Comparison of ENCODE assay signal across 7 cellular contexts in genomic region chr2:140351692-140352091, GRCh38.
"Had no signal": no experiment of that assay in that cellular context is flagged by ENCODE, and none has a peak within 500 bp of the region (broad histone marks: within the 10 kb centered on the region; RNA-seq: fewer than 3 reads in every experiment).

No MANE protein-coding gene starts in this region.

- H3K27me3 Mint-ChIP-seq: IgD-negative memory B cell had no signal

- H3K4me2 ChIP-seq: GM23338 had no signal

- DNase-seq: H9, KBM-7 had no signal

- H3K4me3 Mint-ChIP-seq: GM23338, H9, IgD-negative memory B cell had no signal

- H3K4me3 ChIP-seq: GM23338 had no signal

- H3K9me3 Mint-ChIP-seq: GM23338, H9 had no signal

- H3K36me3 Mint-ChIP-seq: IgD-negative memory B cell had no signal

- FAIRE-seq: H1, H54, HTR-8/SVneo had no signal

- H3K27ac Mint-ChIP-seq: GM23338, H9, IgD-negative memory B cell had no signal

- H3K4me1 Mint-ChIP-seq: IgD-negative memory B cell had no signal
